11 cellular contexts compared by ENCODE assay signal in genomic region chr11:26549176-26549575, GRCh38. TPM values are rescaled to one million over a fixed set of nuclear protein-coding genes. Genes with fewer than 3 reads are reported as not detected.
"Had no signal": no experiment of that assay in that cellular context is flagged by ENCODE, and none has a peak within 500 bp of the region (broad histone marks: within the 10 kb centered on the region; RNA-seq: fewer than 3 reads in every experiment).

No MANE protein-coding gene starts in this region.

- H3K9me3 ChIP-seq: HAP-1 had no signal

- ATAC-seq: HCT116, K562 had no signal

- H3K27ac ChIP-seq: GM23248, HL-60 had no signal

- H3K4me3 ChIP-seq: GM23248, HAP-1, K562 had no signal

- FAIRE-seq: HTR-8/SVneo, K562 had no signal

- H2AFZ ChIP-seq: GM23248 had no signal

- H3K36me3 ChIP-seq: HAP-1 had no signal

- DNase-seq: GM23248, GOT3, H7, HFFc6, IMR-90, KG1 had no signal

- H3K4me1 ChIP-seq: HAP-1 had no signal

- H3K9ac ChIP-seq: GM23248 had no signal

RNA-seq across cellular contexts. Expression of gene MUC15, which starts 22.9 kb away (rescaled TPM):
- total RNA-seq: GM23248, H7, HFFc6, IMR-90 had no signal
- polyA plus RNA-seq: IMR-90 had no signal
